ENCODE assay signal across 27 cellular contexts in genomic region chr5:135995979-135996378, GRCh38. TPM values are rescaled to one million over a fixed set of nuclear protein-coding genes. Genes with fewer than 3 reads are reported as not detected.
"Had no signal": no experiment of that assay in that cellular context is flagged by ENCODE, and none has a peak within 500 bp of the region (broad histone marks: within the 10 kb centered on the region; RNA-seq: fewer than 3 reads in every experiment).

No MANE protein-coding gene starts in this region.

- H3K9me3 Mint-ChIP-seq: stimulated activated naive CD8-positive, alpha-beta T cell treated with anti-CD3 and anti-CD28 coated beads, Interleukin-15, amount 100 ng/mL, for 72 hours had no signal

- H3K27me3 ChIP-seq: hepatocyte, sigmoid colon, suprapubic skin, upper lobe of left lung had no signal

- H3K79me2 ChIP-seq: hepatocyte, parathyroid adenoma had no signal

- H2AFZ ChIP-seq: hepatocyte, parathyroid adenoma had no signal

- H3K9me3 ChIP-seq: sigmoid colon, suprapubic skin, upper lobe of left lung had no signal

- H3K4me2 ChIP-seq: hepatocyte had no signal

- H3K4me1 Mint-ChIP-seq: stimulated activated naive CD8-positive, alpha-beta T cell treated with anti-CD3 and anti-CD28 coated beads, Interleukin-15, amount 100 ng/mL, for 72 hours had no signal

- H3K27ac Mint-ChIP-seq: naive thymus-derived CD4-positive, alpha-beta T cell; stimulated activated naive CD8-positive, alpha-beta T cell treated with anti-CD3 and anti-CD28 coated beads, Interleukin-15, amount 100 ng/mL, for 72 hours had no signal

- H3K4me1 ChIP-seq: parathyroid adenoma had no signal

- DNase-seq: activated CD4-positive, alpha-beta T cell treated with anti-CD3 and anti-CD28 coated beads, Interleukin-2, amount 50 U/mL, for 1 hour; activated CD8-positive, alpha-beta memory T cell treated with anti-CD3 and anti-CD28 coated beads for 24 hours; activated CD8-positive, alpha-beta memory T cell treated with anti-CD3 and anti-CD28 coated beads, Interleukin-2, amount 50 U/mL, for 48 hours; activated effector memory CD4-positive, alpha-beta T cell treated with Interleukin-2 at 50 U/mL for 16 hours; activated naive CD4-positive, alpha-beta T cell treated with anti-CD3 and anti-CD28 coated beads, Interleukin-2, amount 50 U/mL, for 16 hours; activated T-cell treated with anti-CD3 and anti-CD28 coated beads, Interleukin-2, amount 50 U/mL, for 48 hours; aorta; cerebellar nuclear complex; dermis blood vessel endothelial cell; effector memory CD4-positive, alpha-beta T cell; mesendoderm; naive thymus-derived CD4-positive, alpha-beta T cell; sigmoid colon; stimulated activated CD4-positive, alpha-beta T cell treated with anti-CD3 and anti-CD28 coated beads, Interleukin-12 subunit alpha, Interleukin-12 subunit beta, amount 100 ng/mL, for 4 hours; stimulated activated CD4-positive, alpha-beta T cell treated with anti-CD3 and anti-CD28 coated beads, Interleukin-1b, Interleukin-23, amount 100 ng/mL, for 48 hours; stimulated activated naive CD8-positive, alpha-beta T cell treated with anti-CD3 and anti-CD28 coated beads, Interleukin-15, amount 100 ng/mL, for 72 hours; T1000; upper lobe of left lung had no signal

- ATAC-seq: activated CD4-positive, CD25-positive, alpha-beta regulatory T cell treated with anti-CD3 and anti-CD28 coated beads, Interleukin-2, amount 50 U/mL, for 24 hours; naive thymus-derived CD4-positive, alpha-beta T cell; stimulated activated naive CD8-positive, alpha-beta T cell treated with anti-CD3 and anti-CD28 coated beads, Interleukin-15, amount 100 ng/mL, for 72 hours had no signal

- H3K4me3 Mint-ChIP-seq: naive thymus-derived CD4-positive, alpha-beta T cell; stimulated activated naive CD8-positive, alpha-beta T cell treated with anti-CD3 and anti-CD28 coated beads, Interleukin-15, amount 100 ng/mL, for 72 hours had no signal

- H3K27ac ChIP-seq: epithelial cell of prostate, parathyroid adenoma, suprapubic skin, upper lobe of left lung had no signal

- H3K4me3 ChIP-seq: hepatocyte, sigmoid colon, suprapubic skin, upper lobe of left lung had no signal

- H3K9ac ChIP-seq: parathyroid adenoma had no signal

- H3K36me3 ChIP-seq: sigmoid colon, suprapubic skin, upper lobe of left lung had no signal

RNA-seq across cellular contexts. Expression of gene LECT2, which starts 41.2 kb away (rescaled TPM):
- total RNA-seq: aorta; dermis blood vessel endothelial cell; glomerular endothelial cell; lower leg skin; mucosa of gallbladder; naive thymus-derived CD4-positive, alpha-beta T cell; sigmoid colon; suprapubic skin; T-helper 1 cell treated with Interleukin-12 subunit alpha and Interleukin-12 subunit beta and Interleukin-4 antibody, amounts not matched to agents 30 ng/mL and 1 ng/mL, for 36 hours; upper lobe of left lung had no signal
- polyA plus RNA-seq: aorta; naive thymus-derived CD4-positive, alpha-beta T cell; sigmoid colon had no signal
